ENCODE assay signal across 10 cellular contexts in the genomic region with DNA sequence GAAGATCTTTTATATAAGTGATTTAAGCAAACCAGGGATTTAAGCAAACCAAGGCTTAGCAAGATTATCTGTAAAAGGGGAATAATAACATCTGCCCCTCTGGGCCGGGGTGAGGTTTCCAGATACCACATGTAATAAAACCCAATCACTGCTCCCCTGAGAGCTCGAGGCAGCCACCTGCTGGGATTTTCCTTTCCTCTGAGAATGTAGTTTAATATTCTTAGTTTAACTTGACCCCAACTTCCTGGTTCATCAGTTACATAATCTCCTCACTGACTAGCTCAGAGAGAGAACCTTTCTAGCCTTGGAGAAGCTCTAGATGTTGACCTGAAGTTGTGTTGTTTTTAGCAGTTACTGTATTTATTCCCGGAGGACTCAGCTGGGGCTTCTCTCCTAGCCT.
DNase-seq lines count a peak whose midpoint lies in the region; ATAC-seq and TF ChIP-seq lines count a peak whose summit lies in the region.
"Had no signal": no experiment of that assay in that cellular context is flagged by ENCODE, and none has a peak within 500 bp of the region (broad histone marks: within the 10 kb centered on the region; RNA-seq: fewer than 3 reads in every experiment).

No MANE protein-coding gene starts in this region.

- no peak overlapping the region for H2AFZ ChIP-seq in Karpas-422 (ENCODE audit: low read length)

- peaks cover 73% of the 10 kb centered on the region for H3K4me1 ChIP-seq in Karpas-422 (ENCODE audit: low read length)
- peaks cover 0 to 7% (median 5%) of the 10 kb centered on the region in 4 donors for H3K4me1 ChIP-seq in upper lobe of left lung
- H3K4me1 ChIP-seq in transverse colon, result peaks cover 0 to 27% (median 5%) of the 10 kb centered on the region in 4 donors

- H3K79me2 ChIP-seq in Karpas-422 (ENCODE audit: low read length), result no peaks in the 10 kb centered on the region

- no peak for ATAC-seq in activated CD8-positive, alpha-beta T cell treated with anti-CD3 and anti-CD28 coated beads for 36 hours
- ATAC-seq in HG03045 (IDR thresholded peaks at IDR 0.05; ENCODE audit: unreplicated experiment) (no peak), upper lobe of left lung (ENCODE audit: low FRiP score in 2 of 2) (no peak)

- CTCF ChIA-PET in activated CD4-positive, alpha-beta memory T cell treated with anti-CD3 and anti-CD28 coated beads, Interleukin-2, amount 10 ng/mL, durations not matched to agents 7 days and 5 days (lab: Charles Lee), result no interaction called here
- CTCF ChIA-PET in activated CD4-positive, alpha-beta memory T cell treated with anti-CD3 and anti-CD28 coated beads for 36 hours (lab: Charles Lee), result no interaction called here
- CTCF ChIA-PET in activated CD8-positive, alpha-beta T cell treated with anti-CD3 and anti-CD28 coated beads for 36 hours (lab: Charles Lee), result interaction anchor here (0.9 kb wide), 1 partner anchor 362 kb away, joined by 3 read pairs; no protein-coding TSS in a partner anchor

- POLR2A ChIA-PET in activated CD4-positive, alpha-beta memory T cell treated with anti-CD3 and anti-CD28 coated beads, Interleukin-2, amount 10 ng/mL, durations not matched to agents 7 days and 5 days (lab: Charles Lee), result interaction anchor here (1.2 to 5.8 kb wide), 2 partner anchors 110 to 389 kb away, joined by 3 to 40 read pairs; a partner anchor contains a TSS
- POLR2A ChIA-PET in activated CD4-positive, alpha-beta memory T cell treated with anti-CD3 and anti-CD28 coated beads for 36 hours (lab: Charles Lee), result no interaction called here
- POLR2A ChIA-PET in activated CD8-positive, alpha-beta T cell treated with anti-CD3 and anti-CD28 coated beads for 36 hours (lab: Charles Lee), result no interaction called here

- TF ChIP-seq POLR2A in upper lobe of left lung (IDR thresholded peaks at IDR 0.05), result no peak
- TF ChIP-seq POLR2A in transverse colon (IDR thresholded peaks at IDR 0.05), result no peak

- no peak overlapping the region for H3K4me3 Mint-ChIP-seq in activated CD4-positive, alpha-beta memory T cell treated with anti-CD3 and anti-CD28 coated beads, Interleukin-2, amount 10 ng/mL, durations not matched to agents 7 days and 5 days
- H3K4me3 Mint-ChIP-seq in activated CD4-positive, alpha-beta memory T cell treated with anti-CD3 and anti-CD28 coated beads for 36 hours, result no peak overlapping the region
- no peak overlapping the region for H3K4me3 Mint-ChIP-seq in activated CD8-positive, alpha-beta T cell treated with anti-CD3 and anti-CD28 coated beads for 36 hours
- no peak overlapping the region for H3K4me3 Mint-ChIP-seq in nephron progenitor cell

- 50 to 57% methylated on average over 3 of the region's 3 CpGs for WGBS in upper lobe of left lung, 2 donors
- WGBS in transverse colon (ENCODE audit: low coverage in 1 of 2), 2 donors, result 30 to 37% methylated on average over 2 to 3 of the region's 3 CpGs

- H3K27ac ChIP-seq in Karpas-422 (ENCODE audit: low read length) (peak overlapping the region; percentile 47), upper lobe of left lung (no peak overlapping the region), transverse colon (no peak overlapping the region)

- H3K4me3 ChIP-seq in Karpas-422 (ENCODE audit: low read length), result peak overlapping the region; percentile 17
- H3K4me3 ChIP-seq in upper lobe of left lung, result no peak overlapping the region
- no peak overlapping the region for H3K4me3 ChIP-seq in transverse colon

- no peaks in the 10 kb centered on the region for H3K27me3 Mint-ChIP-seq in activated CD4-positive, alpha-beta memory T cell treated with anti-CD3 and anti-CD28 coated beads, Interleukin-2, amount 10 ng/mL, durations not matched to agents 7 days and 5 days
- H3K27me3 Mint-ChIP-seq in activated CD4-positive, alpha-beta memory T cell treated with anti-CD3 and anti-CD28 coated beads for 36 hours, result no peaks in the 10 kb centered on the region
- no peaks in the 10 kb centered on the region for H3K27me3 Mint-ChIP-seq in activated CD8-positive, alpha-beta T cell treated with anti-CD3 and anti-CD28 coated beads for 36 hours
- H3K27me3 Mint-ChIP-seq in nephron progenitor cell (ENCODE audit: low read depth, poor library complexity), result peaks cover 2% of the 10 kb centered on the region

- peak overlapping the region; percentile 31 for H3K27ac Mint-ChIP-seq in activated CD4-positive, alpha-beta memory T cell treated with anti-CD3 and anti-CD28 coated beads, Interleukin-2, amount 10 ng/mL, durations not matched to agents 7 days and 5 days
- no peak overlapping the region for H3K27ac Mint-ChIP-seq in activated CD4-positive, alpha-beta memory T cell treated with anti-CD3 and anti-CD28 coated beads for 36 hours
- peak overlapping the region; percentile 31 for H3K27ac Mint-ChIP-seq in activated CD8-positive, alpha-beta T cell treated with anti-CD3 and anti-CD28 coated beads for 36 hours
- H3K27ac Mint-ChIP-seq in nephron progenitor cell, result peak overlapping the region; percentile 81

- TF ChIP-seq CTCF in activated CD8-positive, alpha-beta T cell treated with anti-CD3 and anti-CD28 coated beads for 36 hours (IDR thresholded peaks at IDR 0.05), result no peak
- TF ChIP-seq CTCF in nephron progenitor cell (IDR thresholded peaks at IDR 0.05), result no peak
- TF ChIP-seq CTCF in upper lobe of left lung (IDR thresholded peaks at IDR 0.05), result no peak
- no peak for TF ChIP-seq CTCF in transverse colon (IDR thresholded peaks at IDR 0.05)

- H3K36me3 Mint-ChIP-seq in activated CD4-positive, alpha-beta memory T cell treated with anti-CD3 and anti-CD28 coated beads, Interleukin-2, amount 10 ng/mL, durations not matched to agents 7 days and 5 days (ENCODE audit: low read depth), result peaks cover 13% of the 10 kb centered on the region
- peaks cover 2% of the 10 kb centered on the region for H3K36me3 Mint-ChIP-seq in activated CD4-positive, alpha-beta memory T cell treated with anti-CD3 and anti-CD28 coated beads for 36 hours
- H3K36me3 Mint-ChIP-seq in activated CD8-positive, alpha-beta T cell treated with anti-CD3 and anti-CD28 coated beads for 36 hours (ENCODE audit: low read depth), result peaks cover 5% of the 10 kb centered on the region
- H3K36me3 Mint-ChIP-seq in nephron progenitor cell (ENCODE audit: low read depth), result peaks cover 14% of the 10 kb centered on the region

- no peak for DNase-seq in activated CD4-positive, alpha-beta memory T cell treated with anti-CD3 and anti-CD28 coated beads, Interleukin-2, amount 10 ng/mL, durations not matched to agents 7 days and 5 days
- no peak for DNase-seq in activated CD4-positive, alpha-beta memory T cell treated with anti-CD3 and anti-CD28 coated beads for 36 hours
- peak; percentile 87 for DNase-seq in Karpas-422
- peak; percentile 21 for DNase-seq in activated CD8-positive, alpha-beta T cell treated with anti-CD3 and anti-CD28 coated beads for 36 hours
- DNase-seq in nephron progenitor cell, result no peak
- no peak for DNase-seq in upper lobe of left lung
- no peak for DNase-seq in transverse colon
- DNase-seq: mesenchymal stem cell, NCI-H748 treated with DMSO at 0.1 percent for 48 hours had no signal

- no peaks in the 10 kb centered on the region for H3K36me3 ChIP-seq in Karpas-422 (ENCODE audit: insufficient read depth, low read length)
- H3K36me3 ChIP-seq in upper lobe of left lung, result no peaks in the 10 kb centered on the region
- no peaks in the 10 kb centered on the region for H3K36me3 ChIP-seq in transverse colon

- H3K9me2 ChIP-seq in Karpas-422 (replicated peaks; ENCODE audit: insufficient read depth, low read length), result no peaks in the 10 kb centered on the region

- intact Hi-C loops in activated CD4-positive, alpha-beta memory T cell treated with anti-CD3 and anti-CD28 coated beads for 36 hours (cut with micrococcal nuclease), result loop anchor here (10.0 kb wide), 1 partner anchor 321 kb away; no protein-coding TSS in a partner anchor
- intact Hi-C loops in activated CD8-positive, alpha-beta T cell treated with anti-CD3 and anti-CD28 coated beads for 36 hours (cut with micrococcal nuclease), result no loop called here
- intact Hi-C loops in transverse colon (cut with DNase I; ENCODE audit: low total_unique reads), result no loop called here

- H3K9me3 Mint-ChIP-seq in activated CD4-positive, alpha-beta memory T cell treated with anti-CD3 and anti-CD28 coated beads, Interleukin-2, amount 10 ng/mL, durations not matched to agents 7 days and 5 days, result no peaks in the 10 kb centered on the region
- H3K9me3 Mint-ChIP-seq in activated CD4-positive, alpha-beta memory T cell treated with anti-CD3 and anti-CD28 coated beads for 36 hours, result no peaks in the 10 kb centered on the region
- H3K9me3 Mint-ChIP-seq in activated CD8-positive, alpha-beta T cell treated with anti-CD3 and anti-CD28 coated beads for 36 hours, result no peaks in the 10 kb centered on the region
- H3K9me3 Mint-ChIP-seq in nephron progenitor cell, result peaks cover 6% of the 10 kb centered on the region

- H3K27me3 ChIP-seq in Karpas-422 (ENCODE audit: low read length) (peaks cover 4% of the 10 kb centered on the region; the same call in 1 of the 2 replicates), upper lobe of left lung (no peaks in the 10 kb centered on the region), transverse colon (no peaks in the 10 kb centered on the region)

- in situ Hi-C loops in transverse colon (cut with MboI; ENCODE audit: low pct_ligation_motif_present in 1 of 4, low pct_unique_long_range_greater_than_20kb in 1 of 4, low sequenced_read_pairs in 3 of 4), result no loop called here

- H4K20me1 ChIP-seq in Karpas-422 (ENCODE audit: insufficient read depth, low read depth, low read length), result no peaks in the 10 kb centered on the region

- peaks cover 84% of the 10 kb centered on the region for H3K4me1 Mint-ChIP-seq in activated CD4-positive, alpha-beta memory T cell treated with anti-CD3 and anti-CD28 coated beads, Interleukin-2, amount 10 ng/mL, durations not matched to agents 7 days and 5 days
- peaks cover 72% of the 10 kb centered on the region for H3K4me1 Mint-ChIP-seq in activated CD4-positive, alpha-beta memory T cell treated with anti-CD3 and anti-CD28 coated beads for 36 hours (ENCODE audit: low read depth)
- peaks cover 86% of the 10 kb centered on the region for H3K4me1 Mint-ChIP-seq in activated CD8-positive, alpha-beta T cell treated with anti-CD3 and anti-CD28 coated beads for 36 hours (ENCODE audit: low read depth)
- peaks cover 79% of the 10 kb centered on the region for H3K4me1 Mint-ChIP-seq in nephron progenitor cell

- no peaks in the 10 kb centered on the region for H3K9me3 ChIP-seq in Karpas-422 (ENCODE audit: low read length)
- H3K9me3 ChIP-seq in upper lobe of left lung, result no peaks in the 10 kb centered on the region
- no peaks in the 10 kb centered on the region for H3K9me3 ChIP-seq in transverse colon

- H3K9ac ChIP-seq in Karpas-422 (ENCODE audit: low read length), result no peak overlapping the region

- no peak for TF ChIP-seq EP300 in upper lobe of left lung (IDR thresholded peaks at IDR 0.05)
- TF ChIP-seq EP300 in transverse colon (IDR thresholded peaks at IDR 0.05; ENCODE audit: low read depth), result no peak

- peak overlapping the region; percentile 64 for H3K4me2 ChIP-seq in Karpas-422 (ENCODE audit: low read depth, low read length, poor library complexity, severe bottlenecking)

Comparison
In these comparisons a context has a peak if more than half of its experiments do, and no peak if none do; other contexts are left out.
1. DNase-seq: peak in Karpas-422 (single experiment) and activated CD8-positive, alpha-beta T cell treated with anti-CD3 and anti-CD28 coated beads for 36 hours (single experiment); none in activated CD4-positive, alpha-beta memory T cell treated with anti-CD3 and anti-CD28 coated beads, Interleukin-2, amount 10 ng/mL, durations not matched to agents 7 days and 5 days (single experiment), activated CD4-positive, alpha-beta memory T cell treated with anti-CD3 and anti-CD28 coated beads for 36 hours (single experiment), nephron progenitor cell (single experiment), upper lobe of left lung (0 of 2) and transverse colon (single experiment).